In the genomic region with DNA sequence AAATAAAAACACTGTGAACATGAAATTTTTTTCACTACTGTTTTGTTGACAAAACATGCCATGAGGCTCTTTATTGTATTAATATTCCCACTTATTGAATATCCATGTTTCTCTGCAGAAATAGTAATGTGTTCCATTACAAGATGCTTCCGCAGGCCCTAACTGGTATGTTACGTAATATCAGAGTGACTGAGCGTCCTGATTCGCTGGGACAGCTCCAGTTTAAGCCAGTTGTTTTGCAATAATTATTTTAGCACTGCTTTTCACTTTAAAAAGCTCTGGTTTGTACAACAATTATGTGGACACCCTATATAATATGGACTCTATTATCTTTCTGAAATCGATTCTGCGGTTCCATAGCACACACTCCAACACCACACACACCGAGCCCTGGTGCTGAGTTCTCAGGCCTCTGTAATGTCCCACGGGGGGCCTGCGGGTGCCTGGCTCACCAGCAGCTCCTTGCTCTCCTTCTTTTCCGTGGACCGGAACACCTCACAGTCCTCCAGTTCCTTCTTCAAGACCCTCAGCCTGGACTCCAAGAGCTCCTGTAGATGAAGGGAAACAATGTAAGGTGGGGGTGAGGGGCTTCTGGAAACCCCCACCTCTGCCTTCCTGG, we compare ENCODE assay signal across 12 cellular contexts. TPM values are rescaled to one million over a fixed set of nuclear protein-coding genes. Genes with fewer than 3 reads are reported as not detected.
DNase-seq lines count a peak whose midpoint lies in the region; ATAC-seq and TF ChIP-seq lines count a peak whose summit lies in the region.
"Had no signal": no experiment of that assay in that cellular context is flagged by ENCODE, and none has a peak within 500 bp of the region (broad histone marks: within the 10 kb centered on the region; RNA-seq: fewer than 3 reads in every experiment).

No MANE protein-coding gene starts in this region.

- H3K4me1 Mint-ChIP-seq in CD4-positive, alpha-beta memory T cell: peaks cover 21 to 35% (median 28%) of the 10 kb centered on the region in 4 donors

- TF ChIP-seq CTCF in OCI-LY3 (IDR thresholded peaks at IDR 0.05; ENCODE audit: low read depth, low read length): no peak

- H3K4me1 ChIP-seq in CD4-positive, alpha-beta memory T cell (ENCODE audit: insufficient read depth, low read length): peaks cover 31% of the 10 kb centered on the region
- peaks cover 22% of the 10 kb centered on the region for H3K4me1 ChIP-seq in OCI-LY3 (ENCODE audit: low read length)

- H3K9ac ChIP-seq in OCI-LY3 (ENCODE audit: low read length): no peak overlapping the region

- no peaks in the 10 kb centered on the region; the same call in 1 of the 2 replicates for H4K20me1 ChIP-seq in OCI-LY3 (ENCODE audit: insufficient read depth, low read length)

- intact Hi-C loops in CD4-positive, alpha-beta memory T cell (cut with micrococcal nuclease): no loop called here
- intact Hi-C loops in posterior vena cava (cut with DNase I): no loop called here

- POLR2A ChIA-PET in CD4-positive, alpha-beta memory T cell (lab: Charles Lee; ENCODE audit: partially characterized antibody): interaction anchor here (0.9 to 8.9 kb wide), 5 partner anchors 10 to 58 kb away, joined by 3 to 412 read pairs (median 7); partner anchors contain the start of genes TRIM41 and TRIM52

- H3K27me3 Mint-ChIP-seq in CD4-positive, alpha-beta memory T cell: peaks cover 7 to 10% of the 10 kb centered on the region in 2 donors

- no peaks in the 10 kb centered on the region for H3K36me3 ChIP-seq in CD4-positive, alpha-beta memory T cell (ENCODE audit: insufficient read depth, low read length)
- no peaks in the 10 kb centered on the region for H3K36me3 ChIP-seq in OCI-LY3 (replicated peaks; ENCODE audit: low read depth, low read length)
- H3K36me3 ChIP-seq: left lung had no signal

- H3K4me2 ChIP-seq in OCI-LY3 (ENCODE audit: low read length): peak overlapping the region; percentile 49

- ATAC-seq in GM18861 (IDR thresholded peaks at IDR 0.05; ENCODE audit: unreplicated experiment): no peak
- ATAC-seq: left lung had no signal

- H3K27ac ChIP-seq in CD4-positive, alpha-beta memory T cell (ENCODE audit: low read depth, low read length): no peak overlapping the region
- H3K27ac ChIP-seq in OCI-LY3 (ENCODE audit: low read length): no peak overlapping the region
- H3K27ac ChIP-seq in epithelial cell of prostate: peak overlapping the region; percentile 83

- H3K27me3 ChIP-seq in CD4-positive, alpha-beta memory T cell (ENCODE audit: insufficient read depth, low read length): no peaks in the 10 kb centered on the region
- peaks cover 10% of the 10 kb centered on the region; the same call in 1 of the 2 replicates for H3K27me3 ChIP-seq in OCI-LY3 (ENCODE audit: low read depth, low read length)

- CTCF ChIA-PET in CD4-positive, alpha-beta memory T cell (lab: Charles Lee; ENCODE audit: partially characterized antibody): interaction anchor here (7.8 kb wide), 1 partner anchor 13 kb away, joined by 100 read pairs; no protein-coding TSS in a partner anchor

- H3K27ac Mint-ChIP-seq in CD4-positive, alpha-beta memory T cell: peak overlapping the region in 3 of 7 donors; percentile 1 to 89 (median 17)

- H3K36me3 Mint-ChIP-seq in CD4-positive, alpha-beta memory T cell: peaks cover 0 to 17% of the 10 kb centered on the region in 2 donors

- peaks cover 0 to 21% (median 1%) of the 10 kb centered on the region in 8 donors for H3K9me3 Mint-ChIP-seq in CD4-positive, alpha-beta memory T cell

- no peaks in the 10 kb centered on the region for H3K9me3 ChIP-seq in CD4-positive, alpha-beta memory T cell (ENCODE audit: control insufficient read depth in 1 of 2, low read length in 2 of 2)
- H3K9me3 ChIP-seq in OCI-LY3 (ENCODE audit: insufficient read depth, low read length): no peaks in the 10 kb centered on the region
- H3K9me3 ChIP-seq: left lung had no signal

- H3K4me3 ChIP-seq in CD4-positive, alpha-beta memory T cell (ENCODE audit: low read length in 2 of 2): no peak overlapping the region
- 0 out of 2 replicates have a peak overlapping the region, but pooled peaks have one; percentile 53 for H3K4me3 ChIP-seq in OCI-LY3 (ENCODE audit: low read length)

- no peaks in the 10 kb centered on the region for H3K79me2 ChIP-seq in OCI-LY3 (ENCODE audit: low read length)

- DNase-seq in CD4-positive, alpha-beta memory T cell: no peak
- DNase-seq in epithelial cell of prostate (ENCODE audit: low read depth, low spot score): no peak
- peak; percentile 76 for DNase-seq in posterior vena cava (ENCODE audit: low spot score)
- no peak for DNase-seq in RKO (ENCODE audit: low spot score)
- DNase-seq in NCI-H1417 (lab: John Stamatoyannopoulos, UW): no peak
- DNase-seq in cerebellum (ENCODE audit: low spot score): no peak
- DNase-seq: NCI-H187 treated with DMSO at 0.1 percent for 48 hours, SIG-M5 had no signal

- H2AFZ ChIP-seq in OCI-LY3 (ENCODE audit: low read depth, low read length): no peak overlapping the region

- peak overlapping the region in 7 of 8 donors; percentile 84 to 93 (median 86) for H3K4me3 Mint-ChIP-seq in CD4-positive, alpha-beta memory T cell

RNA-seq across cellular contexts. Expression of gene TRIM7, which starts 1.8 kb away (rescaled TPM):
- total RNA-seq in CD4-positive, alpha-beta memory T cell: 1 to 10 TPM; 3.3 to 4.2 TPM
- polyA plus RNA-seq in CD4-positive, alpha-beta memory T cell: under 1 TPM; 0.63 to 0.69 TPM
- 1 to 10 TPM; 3.1 to 3.5 TPM for total RNA-seq in posterior vena cava
- total RNA-seq in cerebellum: 3.0 TPM

RNA-seq across cellular contexts. Expression of gene TRIM41, which starts 19.9 kb away (rescaled TPM):
- 10 to 100 TPM; 39.9 to 40.7 TPM for total RNA-seq in CD4-positive, alpha-beta memory T cell
- polyA plus RNA-seq in CD4-positive, alpha-beta memory T cell: 1 to 10 TPM; 1.7 to 2.0 TPM
- total RNA-seq in posterior vena cava (10 to 100 TPM; 15.2 to 20.4 TPM), cerebellum (13.5 TPM)

RNA-seq across cellular contexts. Expression of gene RACK1, which starts 40.5 kb away (rescaled TPM):
- 1,000 to 10,000 TPM; 1,956 to 2,001 TPM for total RNA-seq in CD4-positive, alpha-beta memory T cell
- 1,000 to 10,000 TPM; 2,065 to 2,145 TPM for polyA plus RNA-seq in CD4-positive, alpha-beta memory T cell
- total RNA-seq in posterior vena cava: 1,000 to 10,000 TPM; 1,013 to 1,030 TPM
- total RNA-seq in cerebellum: 2,116 TPM

RNA-seq across cellular contexts. Expression of gene OR2V2, which starts 55.8 kb away (rescaled TPM):
- not detected for total RNA-seq in CD4-positive, alpha-beta memory T cell
- not detected for polyA plus RNA-seq in CD4-positive, alpha-beta memory T cell
- not detected for total RNA-seq in posterior vena cava
- not detected for total RNA-seq in cerebellum
- total RNA-seq: G401, left lung had no signal

RNA-seq across cellular contexts. Expression of gene TRIM52, which starts 57.7 kb away (rescaled TPM):
- total RNA-seq in CD4-positive, alpha-beta memory T cell: 10 to 100 TPM; 73.0 to 76.8 TPM
- polyA plus RNA-seq in CD4-positive, alpha-beta memory T cell: 10 to 100 TPM; 19.4 to 47.2 TPM
- total RNA-seq in posterior vena cava (10 to 100 TPM in 1 of 2 donors, 1 to 10 TPM in 1; 9.5 to 12.1 TPM), cerebellum (19.9 TPM)
